Comparison of ENCODE assay signal across 19 cellular contexts in genomic region chr19:50248413-50248812, GRCh38. TPM values are rescaled to one million over a fixed set of nuclear protein-coding genes. Genes with fewer than 3 reads are reported as not detected.
DNase-seq lines count a peak whose midpoint lies in the region; ATAC-seq and TF ChIP-seq lines count a peak whose summit lies in the region.
"Had no signal": no experiment of that assay in that cellular context is flagged by ENCODE, and none has a peak within 500 bp of the region (broad histone marks: within the 10 kb centered on the region; RNA-seq: fewer than 3 reads in every experiment).

No MANE protein-coding gene starts in this region.

- ATAC-seq in activated naive CD8-positive, alpha-beta T cell treated with anti-CD3 and anti-CD28 coated beads, Interleukin-2, amount 50 U/mL, for 24 hours: no peak
- peak; percentile 6 for ATAC-seq in left colon
- ATAC-seq: GM12878 had no signal

- peak overlapping the region; percentile 73 for H3K27ac Mint-ChIP-seq in activated naive CD8-positive, alpha-beta T cell treated with anti-CD3 and anti-CD28 coated beads, Interleukin-2, amount 50 U/mL, for 24 hours
- H3K27ac Mint-ChIP-seq in activated naive CD8-positive, alpha-beta T cell treated with anti-CD3 and anti-CD28 coated beads for 36 hours: no peak overlapping the region
- H3K27ac Mint-ChIP-seq: CD4-positive, alpha-beta memory T cell had no signal

- no peak overlapping the region for H3K27ac ChIP-seq in osteoblast (ENCODE audit: low read depth, low read length)
- H3K27ac ChIP-seq: 22Rv1, BLaER1, HL-60 had no signal

- H3K4me3 ChIP-seq in osteoblast (ENCODE audit: insufficient read depth, low read length): no peak overlapping the region
- H3K4me3 ChIP-seq: BLaER1, GM12878 had no signal

- H3K27me3 ChIP-seq in osteoblast (ENCODE audit: insufficient read depth, low read length): no peaks in the 10 kb centered on the region
- H3K27me3 ChIP-seq: BLaER1 had no signal

- no peaks in the 10 kb centered on the region for H3K4me1 Mint-ChIP-seq in activated naive CD8-positive, alpha-beta T cell treated with anti-CD3 and anti-CD28 coated beads, Interleukin-2, amount 50 U/mL, for 24 hours
- no peaks in the 10 kb centered on the region for H3K4me1 Mint-ChIP-seq in activated naive CD8-positive, alpha-beta T cell treated with anti-CD3 and anti-CD28 coated beads for 36 hours
- H3K4me1 Mint-ChIP-seq: CD14-positive monocyte; CD4-positive, alpha-beta memory T cell had no signal

- H4K20me1 ChIP-seq in osteoblast (ENCODE audit: insufficient read depth, low read length): no peaks in the 10 kb centered on the region
- H4K20me1 ChIP-seq: BLaER1 had no signal

- H3K9me3 Mint-ChIP-seq in activated naive CD8-positive, alpha-beta T cell treated with anti-CD3 and anti-CD28 coated beads, Interleukin-2, amount 50 U/mL, for 24 hours: peaks cover 7% of the 10 kb centered on the region
- H3K9me3 Mint-ChIP-seq in activated naive CD8-positive, alpha-beta T cell treated with anti-CD3 and anti-CD28 coated beads for 36 hours: peaks cover 13% of the 10 kb centered on the region

- H3K4me2 ChIP-seq in osteoblast (ENCODE audit: insufficient read depth, low read length): no peak overlapping the region
- H3K4me2 ChIP-seq: BLaER1 had no signal

- peaks cover 10% of the 10 kb centered on the region for H3K27me3 Mint-ChIP-seq in activated naive CD8-positive, alpha-beta T cell treated with anti-CD3 and anti-CD28 coated beads, Interleukin-2, amount 50 U/mL, for 24 hours
- peaks cover 12% of the 10 kb centered on the region for H3K27me3 Mint-ChIP-seq in activated naive CD8-positive, alpha-beta T cell treated with anti-CD3 and anti-CD28 coated beads for 36 hours

- H3K9me3 ChIP-seq in osteoblast (ENCODE audit: low read depth, low read length): no peaks in the 10 kb centered on the region

- no peaks in the 10 kb centered on the region for H3K79me2 ChIP-seq in osteoblast (ENCODE audit: insufficient read depth, low read length)

- H3K36me3 Mint-ChIP-seq in activated naive CD8-positive, alpha-beta T cell treated with anti-CD3 and anti-CD28 coated beads, Interleukin-2, amount 50 U/mL, for 24 hours (ENCODE audit: low read depth): peaks cover 2% of the 10 kb centered on the region
- no peaks in the 10 kb centered on the region for H3K36me3 Mint-ChIP-seq in activated naive CD8-positive, alpha-beta T cell treated with anti-CD3 and anti-CD28 coated beads for 36 hours
- H3K36me3 Mint-ChIP-seq: CD14-positive monocyte had no signal

- no peak for TF ChIP-seq POLR2A in erythroblast (IDR thresholded peaks at IDR 0.05; ENCODE audit: low read length)

- H3K4me1 ChIP-seq in osteoblast (ENCODE audit: insufficient read depth, low read length): no peaks in the 10 kb centered on the region

- H3K36me3 ChIP-seq in osteoblast (ENCODE audit: insufficient read depth, low read length): no peaks in the 10 kb centered on the region
- H3K36me3 ChIP-seq: BLaER1 had no signal

- TF ChIP-seq CTCF in osteoblast (IDR thresholded peaks at IDR 0.05; ENCODE audit: extremely low read depth, low read depth, low read length): no peak

- DNase-seq in activated naive CD8-positive, alpha-beta T cell treated with anti-CD3 and anti-CD28 coated beads, Interleukin-2, amount 50 U/mL, for 24 hours: no peak
- no peak for DNase-seq in activated naive CD8-positive, alpha-beta T cell treated with anti-CD3 and anti-CD28 coated beads for 36 hours
- no peak for DNase-seq in left colon
- peak; percentile 32 for DNase-seq in osteoblast (ENCODE audit: insufficient read length, low spot score, missing footprints)
- DNase-seq in COR-L47 (lab: John Stamatoyannopoulos, UW): no peak
- no peak for DNase-seq in NCI-H1105 treated with DMSO at 0.1 percent for 48 hours (lab: John Stamatoyannopoulos, UW)
- no peak for DNase-seq in erythroblast (lab: John Stamatoyannopoulos, UW)
- DNase-seq: Calu3; CD4-positive, alpha-beta memory T cell; DMS79 treated with DMSO at 0.1 percent for 48 hours; HCEC 1CT; IMR-90; KBM-7 had no signal

- intact Hi-C loops in left colon (cut with DNase I, micrococcal nuclease): no loop called here

- no peak overlapping the region for H2AFZ ChIP-seq in osteoblast (ENCODE audit: low read length)

- no peak overlapping the region for H3K4me3 Mint-ChIP-seq in activated naive CD8-positive, alpha-beta T cell treated with anti-CD3 and anti-CD28 coated beads, Interleukin-2, amount 50 U/mL, for 24 hours
- no peak overlapping the region for H3K4me3 Mint-ChIP-seq in activated naive CD8-positive, alpha-beta T cell treated with anti-CD3 and anti-CD28 coated beads for 36 hours
- H3K4me3 Mint-ChIP-seq: CD4-positive, alpha-beta memory T cell had no signal

RNA-seq across cellular contexts. Expression of gene MYH14, which starts 45.0 kb away (rescaled TPM):
- total RNA-seq in activated naive CD8-positive, alpha-beta T cell treated with anti-CD3 and anti-CD28 coated beads for 36 hours: not detected
- total RNA-seq in left colon (100 to 1,000 TPM; 455 to 653 TPM), osteoblast (under 0.01 TPM in 1 of 2 replicates, not detected in the other)
- total RNA-seq: CD4-positive, alpha-beta memory T cell; HT1080; IMR-90 had no signal

Comparison
In these comparisons a context has a peak if more than half of its experiments do, and no peak if none do; other contexts are left out.
1. RNA of gene MYH14, which starts 45.0 kb away (total RNA-seq): 455 to 653 TPM in left colon; not detected in activated naive CD8-positive, alpha-beta T cell treated with anti-CD3 and anti-CD28 coated beads for 36 hours and under 0.01 TPM in osteoblast; every median in the first group is over 100 times any median in the second.